Comparison of ENCODE assay signal across 7 cellular contexts in genomic region chr10:63166742-63167258, GRCh38.
A peak's percentile ranks its signal among the peaks of the same experiment; 100 is the strongest.
DNase-seq lines count a peak whose midpoint lies in the region; ATAC-seq and TF ChIP-seq lines count a peak whose summit lies in the region.

No MANE protein-coding gene starts in this region.

- TF ChIP-seq CTCF in fibroblast of mammary gland (conservative IDR thresholded peaks at IDR 0.05; ENCODE audit: control insufficient read depth, insufficient read depth, low read depth, low read length), result peak; percentile 91
- peak; percentile 69 to 79 (median 73) for TF ChIP-seq CTCF in nephron (IDR thresholded peaks at IDR 0.05; ENCODE audit: unreplicated experiment in 3 of 3)

- H3K27me3 Mint-ChIP-seq in nephron (ENCODE audit: low read depth), result no peaks in the 10 kb centered on the region

- no peaks in the 10 kb centered on the region for H3K9me3 Mint-ChIP-seq in nephron

- ATAC-seq in GM21576 (IDR thresholded peaks at IDR 0.05; ENCODE audit: unreplicated experiment), result peak; percentile 48

- no peak overlapping the region for H3K4me3 Mint-ChIP-seq in nephron

- peaks cover 20% of the 10 kb centered on the region for H3K4me1 Mint-ChIP-seq in nephron

- peaks cover 45% of the 10 kb centered on the region for H3K36me3 Mint-ChIP-seq in nephron (ENCODE audit: low read depth)

- peak; percentile 83 for DNase-seq in ELR (ENCODE audit: low read depth)
- DNase-seq in NCI-H1092 (lab: John Stamatoyannopoulos, UW), result peak; percentile 43
- peak; percentile 9 for DNase-seq in T follicular helper cell (ENCODE audit: low read depth)
- DNase-seq in fibroblast of mammary gland (ENCODE audit: low read depth), result peak; percentile 89
- no peak for DNase-seq in cortex of kidney (lab: John Stamatoyannopoulos, UW)

- no peak overlapping the region for H3K4me3 ChIP-seq in fibroblast of mammary gland (ENCODE audit: control insufficient read depth, low read depth, low read length)

- H3K27ac Mint-ChIP-seq in nephron, result peak overlapping the region; percentile 4 to 47 (median 25)
